Comparison of ENCODE assay signal across 8 cellular contexts in the genomic region with DNA sequence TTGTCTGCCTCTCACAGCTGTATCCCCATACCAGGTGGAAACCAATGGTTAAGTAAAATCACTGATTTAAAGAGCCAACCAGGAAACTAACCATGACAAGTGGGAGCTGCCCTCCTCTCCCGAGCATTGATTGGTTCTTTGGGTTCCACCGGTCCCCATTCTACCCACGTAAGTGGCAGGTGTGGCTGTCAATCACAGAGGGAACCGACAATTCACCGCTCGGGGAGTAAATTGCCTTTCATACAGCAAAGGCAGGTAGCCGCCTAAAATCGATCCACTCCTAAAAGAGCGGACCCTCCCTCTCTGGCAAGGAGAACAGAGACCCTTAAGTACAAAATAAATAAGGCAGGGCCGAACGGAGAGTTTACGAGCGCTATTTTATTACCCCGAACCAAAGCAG. TPM values are rescaled to one million over a fixed set of nuclear protein-coding genes. Genes with fewer than 3 reads are reported as not detected.
DNase-seq lines count a peak whose midpoint lies in the region; ATAC-seq, FAIRE-seq and TF ChIP-seq lines count a peak whose summit lies in the region.

No MANE protein-coding gene starts in this region.

- ATAC-seq in PC-3 (peak; percentile 89), GM18867 (IDR thresholded peaks at IDR 0.05; ENCODE audit: unreplicated experiment) (no peak)

- H3K27ac ChIP-seq in PC-3 (ENCODE audit: low read length) (no peak overlapping the region), small intestine (ENCODE audit: low read depth in 1 of 2, low read length in 1 of 2) (no peak overlapping the region)
- H3K27ac ChIP-seq in effector memory CD4-positive, alpha-beta T cell (ENCODE audit: insufficient read depth, low read length, poor library complexity, severe bottlenecking): no peak overlapping the region

- TF ChIP-seq CTCF in PC-3 (conservative IDR thresholded peaks at IDR 0.05; ENCODE audit: low read depth, low read length): no peak

- BruUV-seq in PC-3 (replicated peaks; lab: Mats Ljungman, UMichigan): no TSS peak

- whole genome bisulfite sequencing in small intestine, 3 donors: 2 to 5% (median 3%) methylated on average over 14 of the region's 14 CpGs

- POLR2A ChIA-PET in PC-3 (lab: Charles Lee; ENCODE audit: unreplicated experiment): no interaction called here

- no peaks in the 10 kb centered on the region; the same call in 1 of the 2 replicates for H3K9me2 ChIP-seq in PC-3 (replicated peaks; ENCODE audit: low read length)

- CTCF ChIA-PET in PC-3 (lab: Charles Lee): no interaction called here

- no peaks in the 10 kb centered on the region for H3K9me3 ChIP-seq in PC-3 (ENCODE audit: low read length)
- H3K9me3 ChIP-seq in small intestine (ENCODE audit: control insufficient read depth, low read depth): no peaks in the 10 kb centered on the region
- H3K9me3 ChIP-seq in effector memory CD4-positive, alpha-beta T cell (ENCODE audit: control insufficient read depth, low read length): no peaks in the 10 kb centered on the region

- H3K36me3 ChIP-seq in PC-3 (ENCODE audit: low read depth, low read length) (no peaks in the 10 kb centered on the region), small intestine (ENCODE audit: control insufficient read depth in 2 of 2, insufficient read depth in 2 of 2, low read length in 2 of 2) (no peaks in the 10 kb centered on the region)
- no peaks in the 10 kb centered on the region for H3K36me3 ChIP-seq in effector memory CD4-positive, alpha-beta T cell (ENCODE audit: control insufficient read depth, insufficient read depth, low read length)

- intact Hi-C loops in PC-3 (cut with micrococcal nuclease): no loop called here

- no peaks in the 10 kb centered on the region for H4K20me1 ChIP-seq in PC-3 (ENCODE audit: low read length)

- H2AFZ ChIP-seq in PC-3 (ENCODE audit: low read length): peak overlapping the region; percentile 61

- H3K79me2 ChIP-seq in PC-3 (ENCODE audit: low read length): no peaks in the 10 kb centered on the region

- H3K4me2 ChIP-seq in PC-3 (ENCODE audit: low read length): peak overlapping the region; percentile 73

- DNase-seq in DMS 273 treated with DMSO at 0.1 percent for 48 hours (lab: John Stamatoyannopoulos, UW): peak; percentile 50
- peak; percentile 9 for DNase-seq in HT-29 (ENCODE audit: low spot score)
- peak; percentile 87 for DNase-seq in PC-3
- peak; percentile 27 for DNase-seq in central memory CD4-positive, alpha-beta T cell
- DNase-seq in inferior parietal cortex (ENCODE audit: extremely low spot score): peak; percentile 95
- peak; percentile 51 for DNase-seq in small intestine
- no peak for DNase-seq in effector memory CD4-positive, alpha-beta T cell

- H3K4me1 ChIP-seq in PC-3 (ENCODE audit: insufficient read depth, low read length) (no peaks in the 10 kb centered on the region), small intestine (ENCODE audit: control insufficient read depth in 2 of 2, insufficient read depth in 1 of 2, low read depth in 1 of 2, low read length in 1 of 2) (peaks cover 0 to 6% of the 10 kb centered on the region in 2 donors)
- H3K4me1 ChIP-seq in effector memory CD4-positive, alpha-beta T cell (ENCODE audit: control insufficient read depth, insufficient read depth, low read length, poor library complexity, severe bottlenecking): peaks cover 10% of the 10 kb centered on the region

- peaks cover 31% of the 10 kb centered on the region for H3K27me3 ChIP-seq in PC-3 (ENCODE audit: low read length)
- H3K27me3 ChIP-seq in small intestine (ENCODE audit: control insufficient read depth in 2 of 2, insufficient read depth in 2 of 2, low read length in 2 of 2): peaks cover 0 to 20% of the 10 kb centered on the region in 2 donors
- H3K27me3 ChIP-seq in effector memory CD4-positive, alpha-beta T cell (replicated peaks; ENCODE audit: control insufficient read depth, insufficient read depth, low read length, poor library complexity, severe bottlenecking): peaks cover 12% of the 10 kb centered on the region

- H3K9ac ChIP-seq in PC-3 (ENCODE audit: low read length): no peak overlapping the region

- FAIRE-seq in small intestine (lab: Jason Lieb, UNC): no peak

- peak overlapping the region; percentile 61 for H3K4me3 ChIP-seq in PC-3 (ENCODE audit: low read length)
- peak overlapping the region in 1 of 2 donors; percentile 13 for H3K4me3 ChIP-seq in small intestine (ENCODE audit: low read depth in 1 of 2, low read length in 2 of 2)
- no peak overlapping the region for H3K4me3 ChIP-seq in effector memory CD4-positive, alpha-beta T cell (ENCODE audit: insufficient read depth, low read depth, low read length, poor library complexity, severe bottlenecking)

- no peaks in the 10 kb centered on the region for H3F3A ChIP-seq in PC-3 (ENCODE audit: low read length, unreplicated experiment)

RNA-seq across cellular contexts. Expression of a gene that starts 1.2 kb away (rescaled TPM):
- total RNA-seq in HT-29 (2014; rRNA removed; shearing (Covaris generic)): not detected in 2 replicates
- 0.77 and 3.3 TPM in 2 replicates for total RNA-seq in PC-3 (2014; rRNA removed)
- polyA plus RNA-seq in small intestine: under 1 TPM in 1 of 3 donors, not detected in 2; 0.73 TPM

Comparison
In these comparisons a context has a peak if more than half of its experiments do, and no peak if none do; other contexts are left out.
1. DNase-seq: peak in DMS 273 treated with DMSO at 0.1 percent for 48 hours (single experiment), HT-29 (single experiment), PC-3 (single experiment), central memory CD4-positive, alpha-beta T cell (single experiment), inferior parietal cortex (single experiment) and small intestine (single experiment); none in effector memory CD4-positive, alpha-beta T cell (0 of 3).